ENCODE assay signal across 23 cellular contexts in genomic region chr2:44352510-44352909, GRCh38.
"Had no signal": no experiment of that assay in that cellular context is flagged by ENCODE, and none has a peak within 500 bp of the region (broad histone marks: within the 10 kb centered on the region; RNA-seq: fewer than 3 reads in every experiment).

No MANE protein-coding gene starts in this region.

- DNase-seq: colonic mucosa; effector CD8-positive, alpha-beta T cell; endodermal cell; foreskin fibroblast; gastrocnemius medialis; head of caudate nucleus; left ventricle myocardium superior; lower lobe of right lung; naive thymus-derived CD8-positive, alpha-beta T cell; nephron progenitor cell; pancreas; stimulated activated CD4-positive, alpha-beta T cell treated with anti-CD3 and anti-CD28 coated beads, Interleukin-2, amount 100 ng/mL, for 24 hours; stimulated activated CD4-positive, alpha-beta T cell treated with anti-CD3 and anti-CD28 coated beads, Interleukin-4, amount 100 ng/mL, for 24 hours; upper lobe of left lung had no signal

- ATAC-seq: esophagus mucosa; gastrocnemius medialis; lower lobe of right lung; naive thymus-derived CD8-positive, alpha-beta T cell; sciatic nerve; stimulated activated memory B cell treated with anti-CD40 and anti-IgM and Interleukin-4, amounts not matched to agents 10 μg/mL and 1 μg/mL and 100 μg/mL, for 72 hours had no signal

- H3K27me3 Mint-ChIP-seq: dendritic cell treated with granulocyte-macrophage colony-stimulating factor and Interleukin-4, amounts not matched to agents 40 ng/mL and 50 ng/mL, for 4 days; naive thymus-derived CD8-positive, alpha-beta T cell; stimulated activated memory B cell treated with anti-CD40 and anti-IgM and Interleukin-4, amounts not matched to agents 10 μg/mL and 1 μg/mL and 100 μg/mL, for 72 hours; stimulated activated naive CD8-positive, alpha-beta T cell treated with anti-CD3 and anti-CD28 coated beads, Interleukin-15, Interleukin-2, amounts not matched to agents 100 ng/mL and 50 ng/mL, for 24 hours had no signal

- H3K4me3 Mint-ChIP-seq: dendritic cell treated with granulocyte-macrophage colony-stimulating factor and Interleukin-4, amounts not matched to agents 40 ng/mL and 50 ng/mL, for 4 days; endodermal cell; nephron progenitor cell; stimulated activated memory B cell treated with anti-CD40 and anti-IgM and Interleukin-4, amounts not matched to agents 10 μg/mL and 1 μg/mL and 100 μg/mL, for 72 hours; stimulated activated naive CD8-positive, alpha-beta T cell treated with anti-CD3 and anti-CD28 coated beads, Interleukin-15, Interleukin-2, amounts not matched to agents 100 ng/mL and 50 ng/mL, for 24 hours had no signal

- H3K4me3 ChIP-seq: colonic mucosa, gastrocnemius medialis, lower lobe of right lung, pancreas, tibial nerve, upper lobe of left lung had no signal

- H3K9me3 Mint-ChIP-seq: dendritic cell treated with granulocyte-macrophage colony-stimulating factor and Interleukin-4, amounts not matched to agents 40 ng/mL and 50 ng/mL, for 4 days; endodermal cell; naive thymus-derived CD8-positive, alpha-beta T cell; nephron progenitor cell; stimulated activated memory B cell treated with anti-CD40 and anti-IgM and Interleukin-4, amounts not matched to agents 10 μg/mL and 1 μg/mL and 100 μg/mL, for 72 hours; stimulated activated naive CD8-positive, alpha-beta T cell treated with anti-CD3 and anti-CD28 coated beads, Interleukin-15, Interleukin-2, amounts not matched to agents 100 ng/mL and 50 ng/mL, for 24 hours had no signal

- FAIRE-seq: keratinocyte, pancreas, urothelium cell line had no signal

- H3K9me3 ChIP-seq: colonic mucosa, gastrocnemius medialis, lower lobe of right lung, pancreas, tibial nerve, upper lobe of left lung had no signal

- H3K27me3 ChIP-seq: colonic mucosa, gastrocnemius medialis, pancreas, tibial nerve, upper lobe of left lung had no signal

- H3K4me1 ChIP-seq: colonic mucosa had no signal

- H3K27ac ChIP-seq: colonic mucosa, epithelial cell of prostate, lower lobe of right lung, pancreas, upper lobe of left lung had no signal

- H3K36me3 ChIP-seq: colonic mucosa, gastrocnemius medialis, lower lobe of right lung, pancreas, upper lobe of left lung had no signal

- H3K27ac Mint-ChIP-seq: dendritic cell treated with granulocyte-macrophage colony-stimulating factor and Interleukin-4, amounts not matched to agents 40 ng/mL and 50 ng/mL, for 4 days; endodermal cell; nephron progenitor cell; stimulated activated memory B cell treated with anti-CD40 and anti-IgM and Interleukin-4, amounts not matched to agents 10 μg/mL and 1 μg/mL and 100 μg/mL, for 72 hours; stimulated activated naive CD8-positive, alpha-beta T cell treated with anti-CD3 and anti-CD28 coated beads, Interleukin-15, Interleukin-2, amounts not matched to agents 100 ng/mL and 50 ng/mL, for 24 hours had no signal
